ENCODE assay signal across 18 cellular contexts in the genomic region with DNA sequence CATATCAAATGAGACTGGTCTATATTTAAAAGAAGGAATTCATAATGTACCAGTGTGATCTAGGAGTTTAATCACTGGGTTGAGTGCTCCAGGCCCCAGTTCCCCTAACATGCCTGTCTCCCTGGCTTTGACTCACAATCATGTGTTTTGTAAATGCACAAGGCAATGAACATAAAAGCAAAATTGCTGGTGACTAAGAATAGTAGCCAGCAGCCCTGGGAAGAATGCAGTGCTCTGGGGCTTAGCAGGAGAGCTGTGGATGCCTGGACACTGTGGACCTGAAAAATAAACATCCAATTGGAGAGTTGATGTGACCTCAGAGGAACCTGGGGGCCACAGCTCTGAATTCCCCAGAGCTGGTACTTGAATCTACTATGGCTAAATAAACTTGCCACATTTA. TPM values are rescaled to one million over a fixed set of nuclear protein-coding genes. Genes with fewer than 3 reads are reported as not detected.
DNase-seq lines count a peak whose midpoint lies in the region; ATAC-seq, FAIRE-seq and TF ChIP-seq lines count a peak whose summit lies in the region.
"Had no signal": no experiment of that assay in that cellular context is flagged by ENCODE, and none has a peak within 500 bp of the region (broad histone marks: within the 10 kb centered on the region; RNA-seq: fewer than 3 reads in every experiment).

No MANE protein-coding gene starts in this region.

- POLR2A ChIA-PET in RWPE1 (lab: Yijun Ruan, JAX; ENCODE audit: low non-redundant PET) = no interaction called here
- POLR2A ChIA-PET in naive thymus-derived CD8-positive, alpha-beta T cell (lab: Charles Lee) = no interaction called here

- TF ChIP-seq CTCF in astrocyte (IDR thresholded peaks at IDR 0.05; ENCODE audit: insufficient read depth, low read depth, low read length) (no peak), heart left ventricle (IDR thresholded peaks at IDR 0.05) (no peak), thyroid gland (IDR thresholded peaks at IDR 0.05) (no peak), RWPE1 (conservative IDR thresholded peaks at IDR 0.05; ENCODE audit: low read depth) (no peak)

- no peaks in the 10 kb centered on the region for H4K20me1 ChIP-seq in astrocyte (ENCODE audit: insufficient read depth, low read length)

- peaks cover 5% of the 10 kb centered on the region for H3K27me3 Mint-ChIP-seq in astrocyte (ENCODE audit: low read depth, unreplicated experiment)
- peaks cover 0 to 6% (median 3%) of the 10 kb centered on the region in 5 donors for H3K27me3 Mint-ChIP-seq in naive thymus-derived CD8-positive, alpha-beta T cell
- H3K27me3 Mint-ChIP-seq: T-cell had no signal

- ATAC-seq in Right ventricle myocardium inferior (peak; percentile 65), heart left ventricle (peak; percentile 75 to 95 (median 86)), HG02763 (IDR thresholded peaks at IDR 0.05; ENCODE audit: unreplicated experiment) (no peak)
- ATAC-seq in naive thymus-derived CD8-positive, alpha-beta T cell = no peak
- ATAC-seq: activated CD4-positive, alpha-beta T cell treated with anti-CD3 and anti-CD28 coated beads for 36 hours; T-cell had no signal

- H3K4me1 Mint-ChIP-seq in astrocyte (ENCODE audit: low read depth, unreplicated experiment) = peaks cover 11% of the 10 kb centered on the region
- H3K4me1 Mint-ChIP-seq in naive thymus-derived CD8-positive, alpha-beta T cell = no peaks in the 10 kb centered on the region
- H3K4me1 Mint-ChIP-seq: activated CD4-positive, alpha-beta T cell treated with anti-CD3 and anti-CD28 coated beads for 36 hours; T-cell had no signal

- no peak overlapping the region for H2AFZ ChIP-seq in astrocyte (ENCODE audit: low read depth, low read length)

- no peak for FAIRE-seq in astrocyte (lab: Jason Lieb, UNC)
- FAIRE-seq: urothelium cell line had no signal

- H3K79me2 ChIP-seq in astrocyte (ENCODE audit: insufficient read depth, low read length) = no peaks in the 10 kb centered on the region

- CTCF ChIA-PET in RWPE1 (lab: Yijun Ruan, JAX) = interaction anchor here (0.7 kb wide), 1 partner anchor 1649 kb away, joined by 3 read pairs; no protein-coding TSS in a partner anchor

- intact Hi-C loops in Right ventricle myocardium inferior (cut with DNase I) = no loop called here
- intact Hi-C loops in cardiac septum (cut with DNase I) = no loop called here
- intact Hi-C loops in heart left ventricle (cut with DNase I) = no loop called here
- intact Hi-C loops in thyroid gland (cut with DNase I) = no loop called here

- no peaks in the 10 kb centered on the region for H3K4me1 ChIP-seq in astrocyte (ENCODE audit: insufficient read depth, low read length)
- H3K4me1 ChIP-seq in heart left ventricle = peaks cover 0 to 11% (median 2%) of the 10 kb centered on the region in 12 donors
- peaks cover under 1 to 7% of the 10 kb centered on the region in 2 donors for H3K4me1 ChIP-seq in thyroid gland

- DNase-seq in Right ventricle myocardium inferior (ENCODE audit: missing footprints) (no peak), cardiac septum (ENCODE audit: low spot score) (no peak), astrocyte (ENCODE audit: low read depth) (peak; percentile 47), heart left ventricle (peak in 2 of 5 donors; percentile 20), thyroid gland (peak; percentile 58 to 63), RWPE1 (ENCODE audit: low spot score) (no peak)
- no peak for DNase-seq in naive thymus-derived CD8-positive, alpha-beta T cell
- DNase-seq: activated CD4-positive, alpha-beta T cell treated with anti-CD3 and anti-CD28 coated beads for 36 hours; DMS79; H9; MM.1S; T-cell had no signal

- H3K36me3 Mint-ChIP-seq in astrocyte (ENCODE audit: low read depth, unreplicated experiment) = no peaks in the 10 kb centered on the region
- H3K36me3 Mint-ChIP-seq in naive thymus-derived CD8-positive, alpha-beta T cell = no peaks in the 10 kb centered on the region
- H3K36me3 Mint-ChIP-seq: T-cell had no signal

- no peak for TF ChIP-seq POLR2A in heart left ventricle (IDR thresholded peaks at IDR 0.05)
- TF ChIP-seq POLR2A in thyroid gland (IDR thresholded peaks at IDR 0.05) = no peak

- H3K9me3 ChIP-seq in astrocyte (ENCODE audit: insufficient read depth, low read depth, low read length) (no peaks in the 10 kb centered on the region), heart left ventricle (no peaks in the 10 kb centered on the region), thyroid gland (no peaks in the 10 kb centered on the region)

- H3K36me3 ChIP-seq in astrocyte (ENCODE audit: insufficient read depth, low read length) (no peaks in the 10 kb centered on the region), heart left ventricle (no peaks in the 10 kb centered on the region), thyroid gland (no peaks in the 10 kb centered on the region)

- no peaks in the 10 kb centered on the region for H3K9me3 Mint-ChIP-seq in astrocyte (ENCODE audit: unreplicated experiment)
- no peaks in the 10 kb centered on the region for H3K9me3 Mint-ChIP-seq in naive thymus-derived CD8-positive, alpha-beta T cell
- H3K9me3 Mint-ChIP-seq: H9, T-cell had no signal

- H3K4me3 ChIP-seq in astrocyte (ENCODE audit: insufficient read depth, low read depth, low read length) (no peak overlapping the region), heart left ventricle (no peak overlapping the region), thyroid gland (replicated peaks in 1 of 3) (no peak overlapping the region)
- H3K4me3 ChIP-seq: lung had no signal

- no peak overlapping the region for H3K9ac ChIP-seq in astrocyte (ENCODE audit: low read length)

- no peak overlapping the region for H3K4me2 ChIP-seq in astrocyte (ENCODE audit: low read length)

- peak overlapping the region; percentile 73 for H3K27ac Mint-ChIP-seq in astrocyte (ENCODE audit: unreplicated experiment)
- no peak overlapping the region for H3K27ac Mint-ChIP-seq in naive thymus-derived CD8-positive, alpha-beta T cell
- H3K27ac Mint-ChIP-seq: activated CD4-positive, alpha-beta T cell treated with anti-CD3 and anti-CD28 coated beads for 36 hours; H9; T-cell had no signal

- peaks cover 3% of the 10 kb centered on the region for H3K27me3 ChIP-seq in astrocyte (ENCODE audit: insufficient read depth, low read length)
- no peaks in the 10 kb centered on the region for H3K27me3 ChIP-seq in heart left ventricle
- H3K27me3 ChIP-seq in thyroid gland = no peaks in the 10 kb centered on the region

- peak overlapping the region; percentile 23 for H3K27ac ChIP-seq in astrocyte (ENCODE audit: low read depth, low read length)
- peak overlapping the region in 9 of 12 donors; percentile 24 to 77 (median 64) for H3K27ac ChIP-seq in heart left ventricle
- peak overlapping the region in 1 of 3 donors; percentile 57 for H3K27ac ChIP-seq in thyroid gland
- no peak overlapping the region for H3K27ac ChIP-seq in RWPE1

- H3K4me3 Mint-ChIP-seq in astrocyte (ENCODE audit: unreplicated experiment) = no peak overlapping the region
- H3K4me3 Mint-ChIP-seq in naive thymus-derived CD8-positive, alpha-beta T cell = no peak overlapping the region
- H3K4me3 Mint-ChIP-seq: activated CD4-positive, alpha-beta T cell treated with anti-CD3 and anti-CD28 coated beads for 36 hours; H9; T-cell had no signal

RNA-seq across cellular contexts. Expression of a gene that starts 50.3 kb away (rescaled TPM):
- total RNA-seq in Right ventricle myocardium inferior (not detected), cardiac septum (0.46 TPM), astrocyte (0.27 TPM in 1 of 2 replicates, not detected in the other), heart left ventricle (1 to 10 TPM in 1 of 9 donors, under 1 TPM in 2, not detected in 6; 0.11 to 1.0 (median 0.69) TPM), thyroid gland (under 1 TPM in 3 of 4 donors, not detected in 1; 0.11 to 0.63 (median 0.13) TPM)
- under 1 TPM in 1 of 2 donors, not detected in 1; 0.12 TPM for polyA plus RNA-seq in heart left ventricle
- total RNA-seq in naive thymus-derived CD8-positive, alpha-beta T cell = not detected
- not detected for polyA plus RNA-seq in naive thymus-derived CD8-positive, alpha-beta T cell
- total RNA-seq: activated CD4-positive, alpha-beta T cell treated with anti-CD3 and anti-CD28 coated beads for 36 hours; OCI-LY7; osteoblast; T-cell had no signal
- polyA plus RNA-seq: adipose tissue, lung had no signal

Comparison
In these comparisons a context has a peak if more than half of its experiments do, and no peak if none do; other contexts are left out.
1. ATAC-seq: peak in Right ventricle myocardium inferior (single experiment) and heart left ventricle (4 of 4); none in HG02763 (single experiment) and naive thymus-derived CD8-positive, alpha-beta T cell (0 of 2).
2. DNase-seq: peak in astrocyte (single experiment) and thyroid gland (2 of 2); none in Right ventricle myocardium inferior (single experiment), cardiac septum (single experiment), RWPE1 (single experiment) and naive thymus-derived CD8-positive, alpha-beta T cell (0 of 10).